Comparison of ENCODE assay signal across 8 cellular contexts in genomic region chr7:21427861-21428641, GRCh38. TPM values are rescaled to one million over a fixed set of nuclear protein-coding genes. Genes with fewer than 3 reads are reported as not detected.
DNase-seq lines count a peak whose midpoint lies in the region; ATAC-seq and TF ChIP-seq lines count a peak whose summit lies in the region.

SP4 (plus strand) TSS chr7:21428083; CDS start chr7:21428252, 169 bp downstream.

- H3K36me3 Mint-ChIP-seq in activated T-cell treated with anti-CD3 and anti-CD28 coated beads, Interleukin-2, amount 50 U/mL, for 24 hours (ENCODE audit: low read depth) = peaks cover 37% of the 10 kb centered on the region

- DNase-seq in DMS53 treated with DMSO at 0.1 percent for 48 hours (lab: John Stamatoyannopoulos, UW; ENCODE audit: unreplicated experiment) = peak; percentile 99
- peak; percentile 91 for DNase-seq in KG1 (lab: John Stamatoyannopoulos, UW)
- DNase-seq in activated T-cell treated with anti-CD3 and anti-CD28 coated beads, Interleukin-2, amount 50 U/mL, for 24 hours = peak; percentile 97
- DNase-seq in stimulated activated CD8-positive, alpha-beta memory T cell treated with anti-CD3 and anti-CD28 coated beads, Interleukin-4, amount 100 ng/mL, for 48 hours = peak; percentile 94

- H3K4me1 ChIP-seq in esophagus (ENCODE audit: control insufficient read depth in 2 of 2, insufficient read depth in 2 of 2, low read length in 1 of 2) (peaks cover 4 to 8% of the 10 kb centered on the region in 2 donors), mucosa of stomach (ENCODE audit: control insufficient read depth, insufficient read depth, low read length) (peaks cover 15% of the 10 kb centered on the region)

- peaks cover 52% of the 10 kb centered on the region for H3K4me1 Mint-ChIP-seq in activated T-cell treated with anti-CD3 and anti-CD28 coated beads, Interleukin-2, amount 50 U/mL, for 24 hours (ENCODE audit: low read depth)

- H3K9ac ChIP-seq in mucosa of stomach (ENCODE audit: low read length) = peak within 1 kb of the TSS; percentile 87

- peak within 1 kb of the TSS; percentile 96 to 99 for H3K27ac ChIP-seq in esophagus (ENCODE audit: low read depth in 2 of 2, low read length in 1 of 2)

- H3K27me3 Mint-ChIP-seq in activated T-cell treated with anti-CD3 and anti-CD28 coated beads, Interleukin-2, amount 50 U/mL, for 24 hours = no peaks in the 10 kb centered on the region

- H3K9me3 Mint-ChIP-seq in activated T-cell treated with anti-CD3 and anti-CD28 coated beads, Interleukin-2, amount 50 U/mL, for 24 hours = no peaks in the 10 kb centered on the region

- peak within 1 kb of the TSS; percentile 98 for H3K4me3 Mint-ChIP-seq in activated T-cell treated with anti-CD3 and anti-CD28 coated beads, Interleukin-2, amount 50 U/mL, for 24 hours

- peak within 1 kb of the TSS; percentile 71 to 80 for H3K4me3 ChIP-seq in esophagus (ENCODE audit: low read depth in 1 of 2, low read length in 2 of 2)
- H3K4me3 ChIP-seq in mucosa of stomach (ENCODE audit: low read length) = peak within 1 kb of the TSS; percentile 87

- no peaks in the 10 kb centered on the region for H3K9me3 ChIP-seq in esophagus (ENCODE audit: control insufficient read depth in 2 of 2, insufficient read depth in 1 of 2, low read depth in 1 of 2, low read length in 1 of 2)
- H3K9me3 ChIP-seq in mucosa of stomach (ENCODE audit: control insufficient read depth, low read length) = no peaks in the 10 kb centered on the region

- WGBS in esophagus, 2 donors = 0 to 1% methylated on average over 33 to 63 of the region's 63 CpGs

- peak within 1 kb of the TSS; percentile 100 for H3K27ac Mint-ChIP-seq in activated T-cell treated with anti-CD3 and anti-CD28 coated beads, Interleukin-2, amount 50 U/mL, for 24 hours

- H3K27me3 ChIP-seq in esophagus (ENCODE audit: control insufficient read depth in 1 of 2, insufficient read depth in 2 of 2, low read length in 2 of 2) (no peaks in the 10 kb centered on the region), mucosa of stomach (ENCODE audit: control insufficient read depth, insufficient read depth, low read length) (no peaks in the 10 kb centered on the region)

- peak; percentile 66 for ATAC-seq in GM21737 (IDR thresholded peaks at IDR 0.05; ENCODE audit: unreplicated experiment)

- no peaks in the 10 kb centered on the region for H3K36me3 ChIP-seq in esophagus (ENCODE audit: control insufficient read depth in 2 of 2, insufficient read depth in 2 of 2, low read length in 1 of 2)
- H3K36me3 ChIP-seq in mucosa of stomach (ENCODE audit: control insufficient read depth, insufficient read depth, low read length) = no peaks in the 10 kb centered on the region

TF ChIP-seq in PFSK-1, 5 proteins besides CTCF, POLR2A, EP300 and RAD21:
- TF ChIP-seq FOXP2 (optimal IDR thresholded peaks at IDR 0.05; ENCODE audit: borderline replicate concordance, extremely low read depth, extremely low read length, insufficient read depth) = peak; percentile 62
- TF ChIP-seq REST (IDR thresholded peaks at IDR 0.05; ENCODE audit: insufficient read depth in 1 of 2, low read depth in 2 of 2, low read length in 2 of 2) = no peak
TF ChIP-seq in PFSK-1: peak in this region for 1.

RNA-seq across cellular contexts. Expression of gene SP4, which starts in this region (rescaled TPM):
- 0.73 TPM for polyA plus RNA-seq in PFSK-1 (2012; ENCODE audit: insufficient read length, low read depth)
- polyA plus RNA-seq in esophagus = under 1 TPM; 0.63 to 0.69 TPM

Comparison
In these comparisons a context has a peak if more than half of its experiments do, and no peak if none do; other contexts are left out.
1. Peak in every context shown above with its lines: DNase-seq, ATAC-seq, H3K4me3 ChIP-seq and H3K27ac ChIP-seq.